ENCODE assay signal across 1 cellular context in genomic region chr5:131436081-131436480, GRCh38.
TF ChIP-seq lines count a peak whose summit lies in the region.

No MANE protein-coding gene starts in this region.

TF ChIP-seq in IMR-90, 13 proteins besides CTCF, POLR2A, EP300 and RAD21:
- TF ChIP-seq MAFK (IDR thresholded peaks at IDR 0.05; ENCODE audit: low read depth, low read length) (no peak), SMC3 (IDR thresholded peaks at IDR 0.05; ENCODE audit: low read depth, low read length) (no peak), RCOR1 (IDR thresholded peaks at IDR 0.05; ENCODE audit: insufficient replicate concordance, low read length) (no peak), MAZ (IDR thresholded peaks at IDR 0.05; ENCODE audit: borderline replicate concordance, low read depth, low read length) (no peak), CEBPB (IDR thresholded peaks at IDR 0.05; ENCODE audit: low read depth, low read length) (no peak), BHLHE40 (IDR thresholded peaks at IDR 0.05; ENCODE audit: low read depth, low read length) (no peak), RFX5 (IDR thresholded peaks at IDR 0.05; ENCODE audit: low read depth, low read length) (no peak), FOS (IDR thresholded peaks at IDR 0.05; ENCODE audit: low read depth, low read length) (no peak), MXI1 (IDR thresholded peaks at IDR 0.05; ENCODE audit: borderline replicate concordance, low read depth, low read length) (no peak), NFE2L2 (IDR thresholded peaks at IDR 0.05; ENCODE audit: low read depth, low read length) (no peak), CHD1 (IDR thresholded peaks at IDR 0.05; ENCODE audit: low read depth, low read length) (no peak), USF2 (IDR thresholded peaks at IDR 0.05; ENCODE audit: low read depth, low read length) (no peak), ELK1 (IDR thresholded peaks at IDR 0.05; ENCODE audit: borderline replicate concordance, low read depth, low read length) (no peak)
